16 cellular contexts compared by ENCODE assay signal in the genomic region with DNA sequence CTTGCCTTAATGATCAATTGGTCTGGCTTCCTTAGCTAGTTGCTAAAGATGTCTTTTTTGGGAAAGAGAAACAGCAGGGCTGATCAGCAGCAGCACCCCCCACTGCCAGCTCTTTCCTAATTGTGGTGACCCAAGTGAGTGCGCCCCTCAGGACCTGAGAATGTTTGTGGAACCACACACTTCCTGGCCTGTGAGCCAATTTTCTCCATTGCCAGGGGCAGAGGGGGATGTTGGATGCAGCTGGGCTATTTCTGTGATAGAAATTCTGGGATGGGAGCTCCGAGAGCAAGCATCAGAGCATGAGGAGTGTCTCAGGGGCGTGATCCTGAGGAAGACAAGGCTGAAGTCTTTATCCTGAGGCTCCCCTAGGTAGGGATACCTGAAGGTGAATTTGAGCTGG.
"Had no signal": no experiment of that assay in that cellular context is flagged by ENCODE, and none has a peak within 500 bp of the region (broad histone marks: within the 10 kb centered on the region; RNA-seq: fewer than 3 reads in every experiment).

No MANE protein-coding gene starts in this region.

- H3K27me3 ChIP-seq: neural progenitor cell, ovary, stomach, thyroid gland had no signal

- H3K4me1 Mint-ChIP-seq: naive thymus-derived CD8-positive, alpha-beta T cell had no signal

- H3K9ac ChIP-seq: neural progenitor cell had no signal

- H3K4me1 ChIP-seq: stomach, thyroid gland had no signal

- H3K27ac ChIP-seq: coronary artery, neural progenitor cell, ovary, stomach, thyroid gland had no signal

- H3K36me3 ChIP-seq: neural progenitor cell, ovary, stomach, thyroid gland had no signal

- H3K4me3 ChIP-seq: coronary artery, mucosa of descending colon, neural progenitor cell, ovary, stomach, thyroid gland had no signal

- H3K4me3 Mint-ChIP-seq: naive thymus-derived CD8-positive, alpha-beta T cell; neural progenitor cell; type B pancreatic cell had no signal

- H3K27ac Mint-ChIP-seq: naive thymus-derived CD8-positive, alpha-beta T cell; progenitor cell of endocrine pancreas; type B pancreatic cell had no signal

- H2AFZ ChIP-seq: neural progenitor cell had no signal

- H3K36me3 Mint-ChIP-seq: naive thymus-derived CD8-positive, alpha-beta T cell; neural progenitor cell had no signal

- H3K9me3 Mint-ChIP-seq: naive thymus-derived CD8-positive, alpha-beta T cell; type B pancreatic cell had no signal

- H3K27me3 Mint-ChIP-seq: type B pancreatic cell had no signal

- DNase-seq: effector CD8-positive, alpha-beta T cell; kidney; left colon; mucosa of descending colon; naive thymus-derived CD8-positive, alpha-beta T cell; ovary; right cardiac atrium; small intestine; stimulated activated CD4-positive, alpha-beta T cell treated with anti-CD3 and anti-CD28 coated beads, Interleukin-12 subunit alpha, Interleukin-12 subunit beta, amount 100 ng/mL, for 4 hours; stimulated activated naive CD4-positive, alpha-beta T cell; stomach; thyroid gland had no signal

- ATAC-seq: left colon; mucosa of descending colon; naive thymus-derived CD8-positive, alpha-beta T cell; right cardiac atrium had no signal

- H3K4me2 ChIP-seq: neural progenitor cell had no signal

- H3K9me3 ChIP-seq: mucosa of descending colon, ovary, stomach, thyroid gland had no signal
